8 cellular contexts compared by ENCODE assay signal in the genomic region with DNA sequence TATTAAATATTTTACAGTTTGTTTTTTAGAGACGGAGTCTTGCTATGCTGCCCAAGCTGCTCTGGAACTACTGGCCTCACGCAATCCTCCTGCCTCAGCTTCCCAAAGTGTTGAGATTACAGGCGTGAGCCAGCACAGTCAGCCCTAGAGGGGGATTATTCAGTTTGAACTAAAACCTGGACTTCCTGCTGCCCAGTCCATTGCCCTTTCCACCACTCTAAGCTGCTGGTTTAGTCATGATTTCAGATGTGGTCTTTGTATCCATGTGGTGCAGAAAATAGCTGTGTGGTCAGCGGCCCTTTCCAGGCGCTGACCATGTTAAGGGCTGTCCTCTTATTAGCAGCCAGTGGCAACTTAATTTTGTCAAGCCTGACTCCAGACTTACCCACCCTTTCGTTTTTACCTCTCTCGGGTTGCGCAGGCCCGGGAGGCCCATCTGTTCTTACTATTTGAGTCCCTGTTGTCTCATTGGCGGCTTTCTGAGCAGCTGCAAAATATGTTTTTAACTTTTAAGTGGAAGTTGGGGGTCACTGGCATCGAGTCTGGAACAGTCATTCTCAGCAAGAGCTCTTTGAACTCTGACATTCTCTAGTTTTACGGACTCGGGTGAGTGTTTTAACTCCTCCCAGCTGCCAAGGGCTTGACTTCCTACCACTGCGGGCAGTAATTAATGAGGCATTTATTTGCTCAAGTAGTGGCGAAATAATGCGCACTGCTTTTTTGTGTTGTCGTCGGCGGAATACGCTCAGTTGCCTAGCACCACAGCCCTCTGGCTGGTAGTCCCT. TPM values are rescaled to one million over a fixed set of nuclear protein-coding genes. Genes with fewer than 3 reads are reported as not detected.
DNase-seq lines count a peak whose midpoint lies in the region; ATAC-seq and TF ChIP-seq lines count a peak whose summit lies in the region.

No MANE protein-coding gene starts in this region.

- H3K9me3 ChIP-seq in neural progenitor cell (ENCODE audit: low read depth) (no peaks in the 10 kb centered on the region), aorta (ENCODE audit: control insufficient read depth, low read length) (no peaks in the 10 kb centered on the region)

- intact Hi-C loops in aorta (cut with DNase I), result loop anchor here in 1 of 2 donors (10.0 kb wide), 1 partner anchor 411 kb away; the partner anchor contains the start of gene HMGB3

- DNase-seq in NCI-H69 (lab: John Stamatoyannopoulos, UW), result peak; percentile 91
- peak; percentile 19 for DNase-seq in activated T-cell treated with anti-CD3 and anti-CD28 coated beads, Interleukin-2, amount 50 U/mL, for 4 hours
- no peak for DNase-seq in fibroblast of pulmonary artery (ENCODE audit: low read depth)
- DNase-seq in neural progenitor cell (ENCODE audit: low spot score), result no peak
- no peak for DNase-seq in aorta

- no peaks in the 10 kb centered on the region for H3K27me3 ChIP-seq in ACC112 (ENCODE audit: insufficient read depth, low read length)
- no peaks in the 10 kb centered on the region for H3K27me3 ChIP-seq in neural progenitor cell
- H3K27me3 ChIP-seq in aorta (ENCODE audit: control insufficient read depth in 1 of 2, insufficient read depth in 2 of 2, low read length in 1 of 2), result no peaks in the 10 kb centered on the region

- peak overlapping the region; percentile 99 for H3K27ac Mint-ChIP-seq in neural progenitor cell

- H3K9ac ChIP-seq in neural progenitor cell, result no peak overlapping the region

- peaks cover 15% of the 10 kb centered on the region for H4K20me1 ChIP-seq in neural progenitor cell (ENCODE audit: low read depth)

- H3K4me1 ChIP-seq in ACC112 (ENCODE audit: control insufficient read depth, insufficient read depth, low read length, unreplicated experiment) (peaks cover 9% of the 10 kb centered on the region), neural progenitor cell (peaks cover 7% of the 10 kb centered on the region), aorta (ENCODE audit: control insufficient read depth in 1 of 2, insufficient read depth in 2 of 2, low read length in 2 of 2) (no peaks in the 10 kb centered on the region)

- H3K27me3 Mint-ChIP-seq in activated T-cell treated with anti-CD3 and anti-CD28 coated beads, Interleukin-2, amount 50 U/mL, for 4 hours (ENCODE audit: low read depth), result no peaks in the 10 kb centered on the region
- H3K27me3 Mint-ChIP-seq in neural progenitor cell (ENCODE audit: insufficient read depth, low read depth), result peaks cover 7% of the 10 kb centered on the region

- peak overlapping the region; percentile 91 for H3K27ac ChIP-seq in ACC112 (ENCODE audit: low read depth, low read length)
- peak overlapping the region; percentile 65 for H3K27ac ChIP-seq in neural progenitor cell
- peak overlapping the region; percentile 47 to 97 for H3K27ac ChIP-seq in aorta (ENCODE audit: low read depth in 1 of 2, low read length in 2 of 2)

- peaks cover 8% of the 10 kb centered on the region for H3K36me3 Mint-ChIP-seq in activated T-cell treated with anti-CD3 and anti-CD28 coated beads, Interleukin-2, amount 50 U/mL, for 4 hours (ENCODE audit: insufficient read depth)
- H3K36me3 Mint-ChIP-seq in neural progenitor cell, result no peaks in the 10 kb centered on the region

- peak overlapping the region; percentile 79 for H3K4me3 Mint-ChIP-seq in activated T-cell treated with anti-CD3 and anti-CD28 coated beads, Interleukin-2, amount 50 U/mL, for 4 hours
- H3K4me3 Mint-ChIP-seq in neural progenitor cell, result peak overlapping the region; percentile 84

- peak; percentile 4 for ATAC-seq in GM18520 (IDR thresholded peaks at IDR 0.05; ENCODE audit: unreplicated experiment)
- peak; percentile 3 for ATAC-seq in HG03060 (IDR thresholded peaks at IDR 0.05; ENCODE audit: low read depth, unreplicated experiment)
- ATAC-seq in activated T-cell treated with anti-CD3 and anti-CD28 coated beads, Interleukin-2, amount 50 U/mL, for 4 hours, result peak; percentile 42 to 51
- peak; percentile 63 for ATAC-seq in aorta (ENCODE audit: low FRiP score)

- H3K79me2 ChIP-seq in ACC112 (ENCODE audit: control insufficient read depth, insufficient read depth, low read length, unreplicated experiment), result peaks cover 41% of the 10 kb centered on the region
- H3K79me2 ChIP-seq in neural progenitor cell (ENCODE audit: low read depth), result peaks cover 42% of the 10 kb centered on the region

- H3F3A ChIP-seq in neural progenitor cell (ENCODE audit: low read depth), result no peaks in the 10 kb centered on the region

- WGBS in aorta, 2 donors, result 9 to 51% methylated on average over 20 of the region's 20 CpGs

- H3K4me1 Mint-ChIP-seq in activated T-cell treated with anti-CD3 and anti-CD28 coated beads, Interleukin-2, amount 50 U/mL, for 4 hours (ENCODE audit: low read depth), result peaks cover 57% of the 10 kb centered on the region
- H3K4me1 Mint-ChIP-seq in neural progenitor cell, result peaks cover 44% of the 10 kb centered on the region

- peak overlapping the region; percentile 63 for H3K4me2 ChIP-seq in neural progenitor cell

- TF ChIP-seq CTCF in fibroblast of pulmonary artery (IDR thresholded peaks at IDR 0.05; ENCODE audit: low read length, missing control alignments), result no peak
- TF ChIP-seq CTCF in neural progenitor cell (IDR thresholded peaks at IDR 0.05), result no peak

- H3K36me3 ChIP-seq in ACC112 (ENCODE audit: insufficient read depth, low read length) (no peaks in the 10 kb centered on the region), neural progenitor cell (no peaks in the 10 kb centered on the region), aorta (ENCODE audit: control insufficient read depth in 1 of 2, insufficient read depth in 2 of 2, low read length in 1 of 2) (no peaks in the 10 kb centered on the region)

- H2AFZ ChIP-seq in ACC112 (ENCODE audit: low read length, unreplicated experiment) (peak overlapping the region; percentile 99), neural progenitor cell (replicated peaks) (peak overlapping the region; percentile 30)

- peak overlapping the region; percentile 80 for H3K4me3 ChIP-seq in ACC112 (ENCODE audit: low read depth, low read length)
- peak overlapping the region; percentile 56 for H3K4me3 ChIP-seq in fibroblast of pulmonary artery (replicated peaks; ENCODE audit: low read depth, low read length)
- H3K4me3 ChIP-seq in neural progenitor cell, result peak overlapping the region; percentile 83
- peak overlapping the region; percentile 11 to 21 for H3K4me3 ChIP-seq in aorta (ENCODE audit: low read length in 2 of 2)

- no peaks in the 10 kb centered on the region for H3K9me3 Mint-ChIP-seq in activated T-cell treated with anti-CD3 and anti-CD28 coated beads, Interleukin-2, amount 50 U/mL, for 4 hours
- peaks cover 6% of the 10 kb centered on the region for H3K9me3 Mint-ChIP-seq in neural progenitor cell

RNA-seq across cellular contexts. Expression of gene VMA21, which starts 0.8 kb away (rescaled TPM):
- 100 to 1,000 TPM in 1 of 3 donors, 10 to 100 TPM in 2; 80.4 to 102 (median 81.0) TPM for total RNA-seq in activated T-cell treated with anti-CD3 and anti-CD28 coated beads, Interleukin-2, amount 50 U/mL, for 4 hours
- total RNA-seq in neural progenitor cell (ENCODE audit: low replicate concordance) (111 and 161 TPM in 2 replicates), aorta (10 to 100 TPM; 23.2 to 24.8 TPM)
- polyA plus RNA-seq in aorta, result 10 to 100 TPM in 1 of 2 donors, 1 to 10 TPM in 1; 8.1 to 10.9 TPM

Comparison
In these comparisons a context has a peak if more than half of its experiments do, and no peak if none do; other contexts are left out.
1. H3K4me3 ChIP-seq: peak in every context shown above with its lines; median percentile 83 in neural progenitor cell; 80 in ACC112; 56 in fibroblast of pulmonary artery; 16 in aorta.
2. ATAC-seq: peak in every context shown above with its lines; median percentile 63 in aorta; 46 in activated T-cell treated with anti-CD3 and anti-CD28 coated beads, Interleukin-2, amount 50 U/mL, for 4 hours; 4 in GM18520; 3 in HG03060.
3. DNase-seq: peak in NCI-H69 (single experiment) and activated T-cell treated with anti-CD3 and anti-CD28 coated beads, Interleukin-2, amount 50 U/mL, for 4 hours (single experiment); none in fibroblast of pulmonary artery (single experiment), neural progenitor cell (single experiment) and aorta (0 of 2).
4. Peak in every context shown above with its lines, with median percentiles within 50 percentile points of each other: H3K27ac ChIP-seq.